ENCODE assay signal across 22 cellular contexts in genomic region chrX:40661489-40661888, GRCh38.
"Had no signal": no experiment of that assay in that cellular context is flagged by ENCODE, and none has a peak within 500 bp of the region (broad histone marks: within the 10 kb centered on the region; RNA-seq: fewer than 3 reads in every experiment).

No MANE protein-coding gene starts in this region.

- DNase-seq: stimulated activated CD4-positive, alpha-beta T cell treated with anti-CD3 and anti-CD28 coated beads, Interleukin-2, amount 100 ng/mL, for 48 hours; stimulated activated CD4-positive, alpha-beta T cell treated with anti-CD3 and anti-CD28 coated beads, Interleukin-4, amount 100 ng/mL, for 1 hour; stimulated activated CD4-positive, alpha-beta T cell treated with anti-CD3 and anti-CD28 coated beads, Interleukin-4, amount 100 ng/mL, for 24 hours; stimulated activated CD4-positive, alpha-beta T cell treated with anti-CD3 and anti-CD28 coated beads, Interleukin-4, amount 100 ng/mL, for 4 hours; stimulated activated CD8-positive, alpha-beta memory T cell treated with anti-CD3 and anti-CD28 coated beads, Interleukin-4, amount 100 ng/mL, for 48 hours; stimulated activated naive B cell treated with anti-CD40 and anti-IgM and Interleukin-4, amounts not matched to agents 10 μg/mL and 1 μg/mL and 100 μg/mL, for 72 hours; stimulated activated naive CD4-positive, alpha-beta T cell; stimulated activated naive CD4-positive, alpha-beta T cell treated with Interleukin-2 at 50 U/mL for 16 hours; stimulated activated naive CD8-positive, alpha-beta T cell treated with anti-CD3 and anti-CD28 coated beads, Interleukin-15, amount 100 ng/mL, for 72 hours; stimulated activated naive CD8-positive, alpha-beta T cell treated with anti-CD3 and anti-CD28 coated beads, Interleukin-15, Interleukin-2, amounts not matched to agents 100 U/mL and 50 U/mL, for 24 hours; stomach; substantia nigra; testis; thyroid gland; tibial artery; transverse colon; trophoblast cell; upper lobe of left lung; upper lobe of right lung; uterus had no signal

- ATAC-seq: stimulated activated effector memory CD8-positive, alpha-beta T cell treated with anti-CD3 and anti-CD28 coated beads, Interleukin-12 subunit alpha, Interleukin-12 subunit beta, amount 100 ng/mL, for 72 hours; stimulated activated memory B cell treated with anti-CD40 and anti-IgM and Interleukin-4, amounts not matched to agents 10 μg/mL and 1 μg/mL and 100 μg/mL, for 72 hours; stimulated activated naive B cell treated with anti-CD40 and anti-IgM and Interleukin-4, amounts not matched to agents 10 μg/mL and 1 μg/mL and 100 μg/mL, for 72 hours; stimulated activated naive CD8-positive, alpha-beta T cell treated with anti-CD3 and anti-CD28 coated beads, Interleukin-15, amount 100 ng/mL, for 72 hours; stimulated activated naive CD8-positive, alpha-beta T cell treated with anti-CD3 and anti-CD28 coated beads, Interleukin-15, Interleukin-2, amounts not matched to agents 100 U/mL and 50 U/mL, for 24 hours; upper lobe of right lung had no signal
